ENCODE assay signal across 27 cellular contexts in genomic region chr16:22668318-22668717, GRCh38.
"Had no signal": no experiment of that assay in that cellular context is flagged by ENCODE, and none has a peak within 500 bp of the region (broad histone marks: within the 10 kb centered on the region; RNA-seq: fewer than 3 reads in every experiment).

No MANE protein-coding gene starts in this region.

- H3K27ac Mint-ChIP-seq: activated B cell treated with CpG ODN at 0.5 μM for 24 hours; activated CD4-positive, alpha-beta memory T cell treated with anti-CD3 and anti-CD28 coated beads for 36 hours; activated CD4-positive, alpha-beta T cell treated with anti-CD3 and anti-CD28 coated beads, Interleukin-2, amount 10 ng/mL, durations not matched to agents 24 days and 14 days; activated CD8-positive, alpha-beta T cell treated with anti-CD3 and anti-CD28 coated beads, Interleukin-2, amount 10 ng/mL, durations not matched to agents 7 days and 5 days; activated naive CD4-positive, alpha-beta T cell treated with anti-CD3 and anti-CD28 coated beads for 36 hours; activated naive CD4-positive, alpha-beta T cell treated with anti-CD3 and anti-CD28 coated beads, Interleukin-2, amount 50 U/mL, for 24 hours; activated naive CD8-positive, alpha-beta T cell treated with anti-CD3 and anti-CD28 coated beads for 36 hours; activated naive CD8-positive, alpha-beta T cell treated with anti-CD3 and anti-CD28 coated beads, Interleukin-2, amount 50 U/mL, for 24 hours; activated T-helper 1 cell treated with anti-CD3 and anti-CD28 coated beads, Interleukin-12 subunit alpha, Interleukin-12 subunit beta, Interleukin-2, Interleukin-4 antibody, amounts not matched to agents 30 ng/mL and 10 ng/mL and 1 ng/mL, durations not matched to agents 14 hours and 24 hours and 36 hours; activated T-helper 2 cell treated with anti-CD3 and anti-CD28 coated beads, Interferon-gamma antibody, Interleukin-2, Interleukin-4, amounts not matched to agents 10 μg/mL and 5 μg/mL and 100 μg/mL, durations not matched to agents 14 hours and 24 hours and 36 hours; T-helper 17 cell; T-helper 2 cell treated with Interferon-gamma antibody and Interleukin-4, amounts not matched to agents 5 μg/mL and 100 μg/mL, for 36 hours had no signal

- H3K36me3 ChIP-seq: adrenal gland, WERI-Rb-1 had no signal

- DNase-seq: activated B cell treated with CpG ODN at 0.5 μM for 24 hours; activated CD4-positive, alpha-beta memory T cell treated with anti-CD3 and anti-CD28 coated beads for 36 hours; activated CD4-positive, alpha-beta T cell treated with anti-CD3 and anti-CD28 coated beads, Interleukin-2, amount 10 ng/mL, durations not matched to agents 24 days and 14 days; activated CD8-positive, alpha-beta T cell treated with anti-CD3 and anti-CD28 coated beads, Interleukin-2, amount 10 ng/mL, durations not matched to agents 7 days and 5 days; activated effector memory CD4-positive, alpha-beta T cell treated with anti-CD3 and anti-CD28 coated beads, Interleukin-2, amount 50 U/mL, for 16 hours; activated naive CD4-positive, alpha-beta T cell treated with anti-CD3 and anti-CD28 coated beads for 36 hours; activated naive CD8-positive, alpha-beta T cell treated with anti-CD3 and anti-CD28 coated beads for 36 hours; activated naive CD8-positive, alpha-beta T cell treated with anti-CD3 and anti-CD28 coated beads, Interleukin-2, amount 50 U/mL, for 24 hours; activated T-cell treated with anti-CD3 and anti-CD28 coated beads, Interleukin-2, amount 50 U/mL, for 48 hours; amygdala; aorta; body of pancreas; caudate nucleus; effector CD8-positive, alpha-beta T cell; foreskin fibroblast; SW 1271; T-helper 1 cell; T-helper 17 cell; T1000; WERI-Rb-1 had no signal

- H3K9me3 Mint-ChIP-seq: activated B cell treated with CpG ODN at 0.5 μM for 24 hours; activated CD4-positive, alpha-beta memory T cell treated with anti-CD3 and anti-CD28 coated beads for 36 hours; activated CD4-positive, alpha-beta T cell treated with anti-CD3 and anti-CD28 coated beads, Interleukin-2, amount 10 ng/mL, durations not matched to agents 24 days and 14 days; activated naive CD4-positive, alpha-beta T cell treated with anti-CD3 and anti-CD28 coated beads for 36 hours; activated naive CD4-positive, alpha-beta T cell treated with anti-CD3 and anti-CD28 coated beads, Interleukin-2, amount 50 U/mL, for 24 hours; activated naive CD8-positive, alpha-beta T cell treated with anti-CD3 and anti-CD28 coated beads for 36 hours; activated naive CD8-positive, alpha-beta T cell treated with anti-CD3 and anti-CD28 coated beads, Interleukin-2, amount 50 U/mL, for 24 hours; activated T-helper 1 cell treated with anti-CD3 and anti-CD28 coated beads, Interleukin-12 subunit alpha, Interleukin-12 subunit beta, Interleukin-2, Interleukin-4 antibody, amounts not matched to agents 30 ng/mL and 10 ng/mL and 1 ng/mL, durations not matched to agents 14 hours and 24 hours and 36 hours; activated T-helper 2 cell treated with anti-CD3 and anti-CD28 coated beads, Interferon-gamma antibody, Interleukin-2, Interleukin-4, amounts not matched to agents 10 μg/mL and 5 μg/mL and 100 μg/mL, durations not matched to agents 14 hours and 24 hours and 36 hours; T-helper 2 cell treated with Interferon-gamma antibody and Interleukin-4, amounts not matched to agents 5 μg/mL and 100 μg/mL, for 36 hours had no signal

- H3K4me3 Mint-ChIP-seq: activated B cell treated with CpG ODN at 0.5 μM for 24 hours; activated CD4-positive, alpha-beta memory T cell treated with anti-CD3 and anti-CD28 coated beads for 36 hours; activated CD4-positive, alpha-beta T cell treated with anti-CD3 and anti-CD28 coated beads, Interleukin-2, amount 10 ng/mL, durations not matched to agents 24 days and 14 days; activated CD8-positive, alpha-beta T cell treated with anti-CD3 and anti-CD28 coated beads, Interleukin-2, amount 10 ng/mL, durations not matched to agents 7 days and 5 days; activated naive CD4-positive, alpha-beta T cell treated with anti-CD3 and anti-CD28 coated beads for 36 hours; activated naive CD4-positive, alpha-beta T cell treated with anti-CD3 and anti-CD28 coated beads, Interleukin-2, amount 50 U/mL, for 24 hours; activated naive CD8-positive, alpha-beta T cell treated with anti-CD3 and anti-CD28 coated beads for 36 hours; activated naive CD8-positive, alpha-beta T cell treated with anti-CD3 and anti-CD28 coated beads, Interleukin-2, amount 50 U/mL, for 24 hours; activated T-helper 1 cell treated with anti-CD3 and anti-CD28 coated beads, Interleukin-12 subunit alpha, Interleukin-12 subunit beta, Interleukin-2, Interleukin-4 antibody, amounts not matched to agents 30 ng/mL and 10 ng/mL and 1 ng/mL, durations not matched to agents 14 hours and 24 hours and 36 hours; T-helper 17 cell; T-helper 2 cell treated with Interferon-gamma antibody and Interleukin-4, amounts not matched to agents 5 μg/mL and 100 μg/mL, for 36 hours had no signal

- H3K27me3 ChIP-seq: adrenal gland, body of pancreas had no signal

- H3K27ac ChIP-seq: adrenal gland, body of pancreas, WERI-Rb-1 had no signal

- H3K27me3 Mint-ChIP-seq: activated CD4-positive, alpha-beta memory T cell treated with anti-CD3 and anti-CD28 coated beads for 36 hours; activated CD4-positive, alpha-beta T cell treated with anti-CD3 and anti-CD28 coated beads, Interleukin-2, amount 10 ng/mL, durations not matched to agents 24 days and 14 days; activated naive CD4-positive, alpha-beta T cell treated with anti-CD3 and anti-CD28 coated beads, Interleukin-2, amount 50 U/mL, for 24 hours; activated naive CD8-positive, alpha-beta T cell treated with anti-CD3 and anti-CD28 coated beads for 36 hours; activated naive CD8-positive, alpha-beta T cell treated with anti-CD3 and anti-CD28 coated beads, Interleukin-2, amount 50 U/mL, for 24 hours; T-helper 17 cell had no signal

- H3K36me3 Mint-ChIP-seq: activated CD4-positive, alpha-beta memory T cell treated with anti-CD3 and anti-CD28 coated beads for 36 hours; activated naive CD4-positive, alpha-beta T cell treated with anti-CD3 and anti-CD28 coated beads, Interleukin-2, amount 50 U/mL, for 24 hours; activated naive CD8-positive, alpha-beta T cell treated with anti-CD3 and anti-CD28 coated beads for 36 hours had no signal

- H3K4me3 ChIP-seq: adrenal gland, body of pancreas had no signal

- H3K9me3 ChIP-seq: adrenal gland, body of pancreas had no signal

- H3K4me1 ChIP-seq: adrenal gland, body of pancreas had no signal

- H3K4me1 Mint-ChIP-seq: activated B cell treated with CpG ODN at 0.5 μM for 24 hours; activated CD4-positive, alpha-beta T cell treated with anti-CD3 and anti-CD28 coated beads, Interleukin-2, amount 10 ng/mL, durations not matched to agents 24 days and 14 days; activated naive CD4-positive, alpha-beta T cell treated with anti-CD3 and anti-CD28 coated beads, Interleukin-2, amount 50 U/mL, for 24 hours; activated naive CD8-positive, alpha-beta T cell treated with anti-CD3 and anti-CD28 coated beads for 36 hours; activated naive CD8-positive, alpha-beta T cell treated with anti-CD3 and anti-CD28 coated beads, Interleukin-2, amount 50 U/mL, for 24 hours; T-helper 17 cell had no signal

- ATAC-seq: activated CD4-positive, CD25-positive, alpha-beta regulatory T cell treated with anti-CD3 and anti-CD28 coated beads, Interleukin-2, amount 50 U/mL, for 24 hours; activated CD8-positive, alpha-beta T cell treated with anti-CD3 and anti-CD28 coated beads, Interleukin-2, amount 10 ng/mL, durations not matched to agents 7 days and 5 days; activated naive CD8-positive, alpha-beta T cell treated with anti-CD3 and anti-CD28 coated beads, Interleukin-2, amount 50 U/mL, for 24 hours; body of pancreas; esophagus mucosa; T-helper 17 cell had no signal
